ENCODE assay signal across 21 cellular contexts in the genomic region with DNA sequence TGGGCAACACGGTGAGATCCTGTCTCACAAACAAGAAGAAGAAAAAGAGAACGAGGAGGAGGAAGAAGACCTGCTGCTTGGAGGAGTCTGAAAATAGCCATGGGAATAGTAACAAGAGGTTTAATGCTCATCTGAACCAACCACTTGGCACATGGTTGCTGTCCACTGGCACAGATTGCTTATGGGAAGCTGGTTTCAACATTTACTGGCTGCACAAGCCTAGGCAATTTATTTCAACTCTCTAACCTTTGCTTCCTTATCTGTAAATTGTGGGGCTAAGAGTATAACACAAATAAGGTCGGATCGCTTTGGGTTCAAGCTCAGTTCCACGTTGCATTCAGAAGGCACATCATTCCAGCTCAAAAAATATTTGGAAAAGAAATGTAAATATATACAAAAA.
"Had no signal": no experiment of that assay in that cellular context is flagged by ENCODE, and none has a peak within 500 bp of the region (broad histone marks: within the 10 kb centered on the region; RNA-seq: fewer than 3 reads in every experiment).

No MANE protein-coding gene starts in this region.

- ATAC-seq: body of pancreas; esophagus mucosa; left cardiac atrium; lower lobe of right lung; stimulated activated naive CD8-positive, alpha-beta T cell treated with anti-CD3 and anti-CD28 coated beads, Interleukin-15, Interleukin-2, amounts not matched to agents 100 U/mL and 50 U/mL, for 24 hours had no signal

- H3K27ac ChIP-seq: body of pancreas, cardiac muscle cell, lower lobe of right lung, tibial artery, vagina had no signal

- H3K4me3 ChIP-seq: body of pancreas, cardiac muscle cell, lower lobe of right lung, tibial artery, vagina had no signal

- H3K9me3 ChIP-seq: body of pancreas, lower lobe of right lung, tibial artery, vagina had no signal

- H3K27me3 ChIP-seq: body of pancreas, cardiac muscle cell, tibial artery, vagina had no signal

- DNase-seq: activated CD4-positive, alpha-beta T cell treated with anti-CD3 and anti-CD28 coated beads for 48 hours; activated gamma-delta T cell treated with Interleukin-2 at 50 U/mL for 16 hours; activated T-cell treated with anti-CD3 and anti-CD28 coated beads, Interleukin-2, amount 50 U/mL, for 1 hour; anterior cingulate cortex; effector CD4-positive, alpha-beta T cell; foreskin melanocyte; glutamatergic neuron; hippocampal formation; left cardiac atrium; lower lobe of right lung; mesendoderm; naive B cell; retina; stimulated activated CD4-positive, alpha-beta T cell treated with anti-CD3 and anti-CD28 coated beads, Interleukin-12 subunit alpha, Interleukin-12 subunit beta, amount 100 ng/mL, for 4 hours; stimulated activated CD4-positive, alpha-beta T cell treated with anti-CD3 and anti-CD28 coated beads, Interleukin-4, amount 100 ng/mL, for 4 hours; stimulated activated naive CD8-positive, alpha-beta T cell treated with anti-CD3 and anti-CD28 coated beads, Interleukin-15, Interleukin-2, amounts not matched to agents 100 U/mL and 50 U/mL, for 24 hours had no signal

- H3K36me3 ChIP-seq: cardiac muscle cell, lower lobe of right lung, tibial artery, vagina had no signal
